ENCODE assay signal across 17 cellular contexts in genomic region chr2:175164235-175164634, GRCh38. TPM values are rescaled to one million over a fixed set of nuclear protein-coding genes. Genes with fewer than 3 reads are reported as not detected.
DNase-seq lines count a peak whose midpoint lies in the region; ATAC-seq, FAIRE-seq and TF ChIP-seq lines count a peak whose summit lies in the region.
"Had no signal": no experiment of that assay in that cellular context is flagged by ENCODE, and none has a peak within 500 bp of the region (broad histone marks: within the 10 kb centered on the region; RNA-seq: fewer than 3 reads in every experiment).

No MANE protein-coding gene starts in this region.

- intact Hi-C loops in left ventricle myocardium inferior (cut with micrococcal nuclease), result no loop called here
- intact Hi-C loops in left ventricle myocardium superior (cut with micrococcal nuclease), result no loop called here
- intact Hi-C loops in K562 (cut with micrococcal nuclease), result no loop called here

- H3F3A ChIP-seq in Loucy (ENCODE audit: low read depth), result no peaks in the 10 kb centered on the region

- TF ChIP-seq CTCF in left ventricle myocardium inferior (IDR thresholded peaks at IDR 0.05; ENCODE audit: borderline replicate concordance) (no peak), Loucy (conservative IDR thresholded peaks at IDR 0.05; ENCODE audit: low read length) (no peak), K562 (IDR thresholded peaks at IDR 0.05 in 2 of 3, conservative IDR thresholded peaks at IDR 0.05 in 1 of 3; ENCODE audit: insufficient read depth in 2 of 3, low read depth in 1 of 3, low read length in 3 of 3) (no peak)

- no peaks in the 10 kb centered on the region for H3K36me3 ChIP-seq in left ventricle myocardium inferior
- H3K36me3 ChIP-seq in Loucy (ENCODE audit: insufficient read depth, low read length), result no peaks in the 10 kb centered on the region
- peaks cover 16% of the 10 kb centered on the region; the same call in 2 of the 3 replicates for H3K36me3 ChIP-seq in K562 (ENCODE audit: control insufficient read depth, insufficient read depth, low read length)

- POLR2A ChIA-PET in K562 (lab: Yijun Ruan, JAX), result interaction anchor here (0.6 to 3.4 kb wide), 3 partner anchors 8 to 32 kb away, joined by 3 to 17 read pairs (median 3); no protein-coding TSS in a partner anchor

- BruUV-seq in K562 (replicated peaks; lab: Mats Ljungman, UMichigan), result no TSS peak

- DNase-seq in left ventricle myocardium inferior (no peak), left ventricle myocardium superior (no peak), K562 (ENCODE audit: extremely low read depth in 1 of 4, low spot score in 3 of 4) (no peak)
- DNase-seq in stimulated activated CD4-positive, alpha-beta T cell treated with anti-CD3 and anti-CD28 coated beads, Interleukin-2, amount 100 ng/mL, for 48 hours, result no peak
- DNase-seq: Calu3; CD8-positive, alpha-beta T cell; DMS79 treated with DMSO at 0.1 percent for 48 hours; EL; GOT3; H7; HFFc6 had no signal

- 89% methylated on average over 8 of the region's 8 CpGs for WGBS in K562 (ENCODE audit: insufficient coverage, low coverage, missing lambda C conversion rate)

- in situ Hi-C loops in K562 (cut with MboI), result loop anchor here (10.0 kb wide), 1 partner anchor 1219 kb away; no protein-coding TSS in a partner anchor

- H3K9me2 ChIP-seq in Loucy (replicated peaks; ENCODE audit: low read depth, low read length), result no peaks in the 10 kb centered on the region

- no peaks in the 10 kb centered on the region for H3K9me3 ChIP-seq in left ventricle myocardium inferior (replicated peaks)
- H3K9me3 ChIP-seq in Loucy (ENCODE audit: insufficient read depth, low read depth, low read length), result no peaks in the 10 kb centered on the region
- H3K9me3 ChIP-seq in K562 (replicated peaks; ENCODE audit: control insufficient read depth, insufficient read depth, low read depth, low read length), result peaks cover 3% of the 10 kb centered on the region; the same call in 1 of the 2 replicates

- H3K79me2 ChIP-seq in Loucy (ENCODE audit: insufficient read depth, low read length), result peaks cover 91% of the 10 kb centered on the region
- peaks cover 95% of the 10 kb centered on the region for H3K79me2 ChIP-seq in K562 (ENCODE audit: control insufficient read depth, insufficient read depth, low read length)

- H3K9me1 ChIP-seq in K562 (ENCODE audit: control insufficient read depth, insufficient read depth, low read length), result no peaks in the 10 kb centered on the region

- no peak for ATAC-seq in left ventricle myocardium superior
- ATAC-seq in K562, result no peak
- no peak for ATAC-seq in HG03039 (IDR thresholded peaks at IDR 0.05; ENCODE audit: unreplicated experiment)
- ATAC-seq: CD8-positive, alpha-beta T cell; GM12878; HCT116 had no signal

- peak overlapping the region; percentile 93 for H3K4me2 ChIP-seq in Loucy (ENCODE audit: low read depth, low read length, poor library complexity, severe bottlenecking)
- H3K4me2 ChIP-seq in K562 (ENCODE audit: insufficient read depth, low read length), result no peak overlapping the region

- FAIRE-seq in K562 (lab: Jason Lieb, UNC), result no peak
- FAIRE-seq: GM12878, HTR-8/SVneo had no signal

- H4K20me1 ChIP-seq in Loucy (ENCODE audit: insufficient read depth, low read length, poor library complexity, severe bottlenecking), result peaks cover 76% of the 10 kb centered on the region
- 0 out of 2 replicates have a peak, but pooled peaks cover 9% of the 10 kb centered on the region for H4K20me1 ChIP-seq in K562 (replicated peaks; ENCODE audit: control insufficient read depth, insufficient read depth, low read length)

- TF ChIP-seq RAD21 in K562 (CRISPR knock-in tag; conservative IDR thresholded peaks at IDR 0.05 in 1 of 2, IDR thresholded peaks at IDR 0.05 in 1 of 2), result no peak

- H2AFZ ChIP-seq in Loucy (ENCODE audit: low read length), result no peak overlapping the region
- H2AFZ ChIP-seq in K562 (ENCODE audit: low read depth, low read length), result no peak overlapping the region

- no peak for TF ChIP-seq EP300 in K562 (IDR thresholded peaks at IDR 0.05; ENCODE audit: low read length)

- H3K4me1 ChIP-seq in left ventricle myocardium inferior (peaks cover 49% of the 10 kb centered on the region), Loucy (ENCODE audit: insufficient read depth, low read length, poor library complexity, severe bottlenecking) (peaks cover 49% of the 10 kb centered on the region), K562 (replicated peaks in 1 of 2; ENCODE audit: control insufficient read depth in 2 of 2, insufficient read depth in 2 of 2, low read length in 2 of 2) (peaks cover 15 to 17% of the 10 kb centered on the region in 2 experiments)

- H3K9ac ChIP-seq in Loucy (ENCODE audit: low read depth, low read length, poor library complexity, severe bottlenecking) (peak overlapping the region; percentile 6), K562 (ENCODE audit: insufficient read depth in 1 of 2, low read depth in 2 of 2, low read length in 2 of 2) (no peak overlapping the region)
- H3K9ac ChIP-seq: BLaER1 treated with 17β-estradiol and CSF1 and Interleukin-3, amounts not matched to agents 10 nM and 100 nM had no signal

- no peak overlapping the region for H3K4me3 ChIP-seq in left ventricle myocardium inferior
- peak overlapping the region; percentile 94 for H3K4me3 ChIP-seq in Loucy (ENCODE audit: low read length, poor library complexity, severe bottlenecking)
- no peak overlapping the region for H3K4me3 ChIP-seq in K562
- H3K4me3 ChIP-seq: BLaER1 treated with 17β-estradiol and CSF1 and Interleukin-3, amounts not matched to agents 10 nM and 100 nM had no signal

- H3K27me3 ChIP-seq in left ventricle myocardium inferior (ENCODE audit: low read depth) (no peaks in the 10 kb centered on the region), Loucy (ENCODE audit: insufficient read depth, low read length, poor library complexity, severe bottlenecking) (no peaks in the 10 kb centered on the region), K562 (ENCODE audit: control insufficient read depth in 2 of 2, insufficient read depth in 2 of 2, low read length in 2 of 2) (no peaks in the 10 kb centered on the region)
- H3K27me3 ChIP-seq: BLaER1 treated with 17β-estradiol and CSF1 and Interleukin-3, amounts not matched to agents 10 nM and 100 nM had no signal

- TF ChIP-seq POLR2A in K562 (conservative IDR thresholded peaks at IDR 0.05), result no peak

- CTCF ChIA-PET in K562 (lab: Yijun Ruan, JAX; ENCODE audit: low intra/inter-chr PET ratio), result no interaction called here

- H3K27ac ChIP-seq in left ventricle myocardium inferior (replicated peaks) (peak overlapping the region; percentile 18), K562 (ENCODE audit: extremely low read depth, low read depth, low read length) (peak overlapping the region; percentile 41; the same call in 2 of the 3 replicates)
- H3K27ac ChIP-seq: BLaER1 treated with 17β-estradiol and CSF1 and Interleukin-3, amounts not matched to agents 10 nM and 100 nM had no signal

TF ChIP-seq in K562, 482 proteins besides CTCF, POLR2A, EP300 and RAD21 (continues in another document):
- TF ChIP-seq TRIM28 (IDR thresholded peaks at IDR 0.05) (peak; percentile 53; the same call in 1 of the 2 replicates), ZNF324 (CRISPR knock-in tag; IDR thresholded peaks at IDR 0.05) (no peak)

RNA-seq across cellular contexts. Expression of gene ATF2, which starts 3.8 kb away (rescaled TPM):
- total RNA-seq in left ventricle myocardium inferior, result 24.1 TPM
- 24.1 TPM for total RNA-seq in left ventricle myocardium superior
- 149 and 280 TPM in 2 replicates for total RNA-seq in K562 (2011; cell fraction: chromatin; rRNA removed; ENCODE audit: low replicate concordance)
- 69.7 and 96.6 TPM in 2 replicates for total RNA-seq in K562 (2011; cell fraction: nucleolus; rRNA removed)
- 106 and 153 TPM in 2 replicates for total RNA-seq in K562 (2011; cell fraction: nucleoplasm; rRNA removed)
- total RNA-seq in K562 (2014; rRNA removed), result 26.2 and 28.0 TPM in 2 replicates
- 60.5 and 65.4 TPM in 2 replicates for total RNA-seq in K562 (2014; rRNA removed; fragmentation: Illumina TruSeq; extraction: Trizol)
- total RNA-seq in K562 (2015; rRNA removed; fragmentation: Illumina TruSeq; extraction: Trizol), result 65.6 and 71.6 TPM in 2 replicates
- total RNA-seq in K562 (2021), result 45.9 and 52.9 TPM in 2 replicates
- 111 and 113 TPM in 2 replicates for polyA plus RNA-seq in K562 (2011; rRNA removed)
- polyA plus RNA-seq in K562 (2011; cell fraction: cytosol; rRNA removed), result 63.7 and 80.3 TPM in 2 replicates
- 91.0 and 105 TPM in 2 replicates for polyA plus RNA-seq in K562 (2011; cell fraction: nucleus; rRNA removed)
- 29.7 and 32.5 TPM in 2 replicates for polyA plus RNA-seq in K562 (2012)
- 47.0 and 59.0 TPM in 2 replicates for polyA plus RNA-seq in K562 (2014; fragmentation: Illumina TruSeq; extraction: Trizol)
- 10 to 100 TPM; 24.2 to 33.3 TPM for polyA plus RNA-seq in K562 (2014; fragmentation: Nextera tagmentation; extraction: Ambion mirVana)
- polyA plus RNA-seq in K562 (2014; rRNA removed), result 30.6 and 32.2 TPM in 2 replicates
- polyA minus RNA-seq in K562 (2011; rRNA and poly(A)+ RNA removed), result 191 and 199 TPM in 2 replicates
- 56.7 and 60.6 TPM in 2 replicates for polyA minus RNA-seq in K562 (2011; cell fraction: cytosol; rRNA and poly(A)+ RNA removed)
- polyA minus RNA-seq in K562 (2011; cell fraction: nucleus; rRNA and poly(A)+ RNA removed), result 115 and 192 TPM in 2 replicates

RNA-seq across cellular contexts. Expression of gene ATP5MC3, which starts 17.3 kb away (rescaled TPM):
- 1,059 TPM for total RNA-seq in left ventricle myocardium inferior
- total RNA-seq in left ventricle myocardium superior, result 1,234 TPM
- 119 and 169 TPM in 2 replicates for total RNA-seq in K562 (2011; cell fraction: chromatin; rRNA removed; ENCODE audit: low replicate concordance)
- total RNA-seq in K562 (2011; cell fraction: nucleolus; rRNA removed), result 177 TPM in 2 replicates
- total RNA-seq in K562 (2011; cell fraction: nucleoplasm; rRNA removed), result 238 and 310 TPM in 2 replicates
- 423 and 490 TPM in 2 replicates for total RNA-seq in K562 (2014; rRNA removed)
- 861 and 911 TPM in 2 replicates for total RNA-seq in K562 (2014; rRNA removed; fragmentation: Illumina TruSeq; extraction: Trizol)
- 903 and 937 TPM in 2 replicates for total RNA-seq in K562 (2015; rRNA removed; fragmentation: Illumina TruSeq; extraction: Trizol)
- 1,012 and 1,047 TPM in 2 replicates for total RNA-seq in K562 (2021)
- 1,955 and 2,565 TPM in 2 replicates for polyA plus RNA-seq in K562 (2011; rRNA removed)
- 1,526 and 2,318 TPM in 2 replicates for polyA plus RNA-seq in K562 (2011; cell fraction: cytosol; rRNA removed)
- 453 and 732 TPM in 2 replicates for polyA plus RNA-seq in K562 (2011; cell fraction: nucleus; rRNA removed)
- polyA plus RNA-seq in K562 (2012), result 769 and 1,624 TPM in 2 replicates
- polyA plus RNA-seq in K562 (2014; fragmentation: Illumina TruSeq; extraction: Trizol), result 739 and 828 TPM in 2 replicates
- 1,000 to 10,000 TPM; 1,166 to 1,324 TPM for polyA plus RNA-seq in K562 (2014; fragmentation: Nextera tagmentation; extraction: Ambion mirVana)
- polyA plus RNA-seq in K562 (2014; rRNA removed), result 1,049 and 1,136 TPM in 2 replicates
- polyA minus RNA-seq in K562 (2011; rRNA and poly(A)+ RNA removed), result 723 and 830 TPM in 2 replicates
- polyA minus RNA-seq in K562 (2011; cell fraction: cytosol; rRNA and poly(A)+ RNA removed), result 258 and 278 TPM in 2 replicates
- polyA minus RNA-seq in K562 (2011; cell fraction: nucleus; rRNA and poly(A)+ RNA removed), result 92.5 and 176 TPM in 2 replicates
